In genomic region chr3:12585181-12585580, GRCh38 we compare ENCODE assay signal across 22 cellular contexts. TPM values are rescaled to one million over a fixed set of nuclear protein-coding genes. Genes with fewer than 3 reads are reported as not detected.
A peak's percentile ranks its signal among the peaks of the same experiment; 100 is the strongest.
DNase-seq lines count a peak whose midpoint lies in the region; ATAC-seq, FAIRE-seq and TF ChIP-seq lines count a peak whose summit lies in the region.
"Had no signal": no experiment of that assay in that cellular context is flagged by ENCODE, and none has a peak within 500 bp of the region (broad histone marks: within the 10 kb centered on the region; RNA-seq: fewer than 3 reads in every experiment).

No MANE protein-coding gene starts in this region.

- no peaks in the 10 kb centered on the region for H3K9me3 Mint-ChIP-seq in WTC11
- H3K9me3 Mint-ChIP-seq in glutamatergic neuron (ENCODE audit: unreplicated experiment) = peaks cover 10% of the 10 kb centered on the region
- H3K9me3 Mint-ChIP-seq in stimulated activated effector memory CD8-positive, alpha-beta T cell treated with anti-CD3 and anti-CD28 coated beads, Interleukin-12 subunit alpha, Interleukin-12 subunit beta, amount 100 ng/mL, for 72 hours = no peaks in the 10 kb centered on the region
- H3K9me3 Mint-ChIP-seq: activated CD4-positive, alpha-beta T cell treated with anti-CD3 and anti-CD28 coated beads, Interleukin-2, amount 10 ng/mL, durations not matched to agents 24 days and 14 days had no signal

- intact Hi-C loops in esophagus squamous epithelium (cut with DNase I) = no loop called here

- no peak overlapping the region for H3K4me3 ChIP-seq in esophagus squamous epithelium
- H3K4me3 ChIP-seq: colonic mucosa, suprapubic skin had no signal

- POLR2A ChIA-PET in WTC11 (lab: Charles Lee) = no interaction called here

- peaks cover 23 to 100% (median 57%) of the 10 kb centered on the region in 3 donors for H3K36me3 ChIP-seq in esophagus squamous epithelium

- H3K4me3 Mint-ChIP-seq in WTC11 (no peak overlapping the region), glutamatergic neuron (ENCODE audit: unreplicated experiment) (no peak overlapping the region)
- H3K4me3 Mint-ChIP-seq in stimulated activated effector memory CD8-positive, alpha-beta T cell treated with anti-CD3 and anti-CD28 coated beads, Interleukin-12 subunit alpha, Interleukin-12 subunit beta, amount 100 ng/mL, for 72 hours = no peak overlapping the region
- H3K4me3 Mint-ChIP-seq: activated CD4-positive, alpha-beta T cell treated with anti-CD3 and anti-CD28 coated beads, Interleukin-2, amount 10 ng/mL, durations not matched to agents 24 days and 14 days had no signal

- TF ChIP-seq POLR2A in GM12891 (IDR thresholded peaks at IDR 0.05; ENCODE audit: low read depth, low read length) (0 out of 2 replicates have a peak, but pooled peaks have one; percentile 1), esophagus squamous epithelium (IDR thresholded peaks at IDR 0.05) (no peak)

- FAIRE-seq in GM12891 (lab: Jason Lieb, UNC) = no peak
- FAIRE-seq: kidney had no signal

- no peak overlapping the region for H3K27ac ChIP-seq in esophagus squamous epithelium
- H3K27ac ChIP-seq: colonic mucosa, RWPE1, suprapubic skin had no signal

- TF ChIP-seq CTCF in WTC11 (IDR thresholded peaks at IDR 0.05) = no peak
- TF ChIP-seq CTCF in glutamatergic neuron (IDR thresholded peaks at IDR 0.05; ENCODE audit: partially characterized antibody, unreplicated experiment) = no peak
- TF ChIP-seq CTCF in esophagus squamous epithelium (IDR thresholded peaks at IDR 0.05) = no peak

- H3K27me3 Mint-ChIP-seq in WTC11 (ENCODE audit: low read depth) (no peaks in the 10 kb centered on the region), glutamatergic neuron (ENCODE audit: unreplicated experiment) (peaks cover 11% of the 10 kb centered on the region)
- H3K27me3 Mint-ChIP-seq: activated CD4-positive, alpha-beta T cell treated with anti-CD3 and anti-CD28 coated beads, Interleukin-2, amount 10 ng/mL, durations not matched to agents 24 days and 14 days had no signal

- peaks cover 54% of the 10 kb centered on the region for H3K36me3 Mint-ChIP-seq in WTC11
- H3K36me3 Mint-ChIP-seq in glutamatergic neuron (ENCODE audit: unreplicated experiment) = peaks cover 5% of the 10 kb centered on the region
- H3K36me3 Mint-ChIP-seq in stimulated activated effector memory CD8-positive, alpha-beta T cell treated with anti-CD3 and anti-CD28 coated beads, Interleukin-12 subunit alpha, Interleukin-12 subunit beta, amount 100 ng/mL, for 72 hours = peaks cover 99% of the 10 kb centered on the region

- H3K9me3 ChIP-seq in esophagus squamous epithelium = no peaks in the 10 kb centered on the region
- H3K9me3 ChIP-seq: colonic mucosa, suprapubic skin had no signal

- H3K27ac Mint-ChIP-seq in WTC11 = 0 out of 2 replicates have a peak overlapping the region, but pooled peaks have one; percentile 41
- peak overlapping the region; percentile 46 for H3K27ac Mint-ChIP-seq in glutamatergic neuron (ENCODE audit: unreplicated experiment)
- H3K27ac Mint-ChIP-seq in stimulated activated effector memory CD8-positive, alpha-beta T cell treated with anti-CD3 and anti-CD28 coated beads, Interleukin-12 subunit alpha, Interleukin-12 subunit beta, amount 100 ng/mL, for 72 hours = peak overlapping the region; percentile 79
- H3K27ac Mint-ChIP-seq: activated CD4-positive, alpha-beta T cell treated with anti-CD3 and anti-CD28 coated beads, Interleukin-2, amount 10 ng/mL, durations not matched to agents 24 days and 14 days had no signal

- H3K4me1 Mint-ChIP-seq in WTC11 (0 out of 2 replicates have a peak, but pooled peaks cover 3% of the 10 kb centered on the region), glutamatergic neuron (ENCODE audit: low read depth, unreplicated experiment) (peaks cover 12% of the 10 kb centered on the region)
- H3K4me1 Mint-ChIP-seq in stimulated activated effector memory CD8-positive, alpha-beta T cell treated with anti-CD3 and anti-CD28 coated beads, Interleukin-12 subunit alpha, Interleukin-12 subunit beta, amount 100 ng/mL, for 72 hours = peaks cover 4% of the 10 kb centered on the region
- H3K4me1 Mint-ChIP-seq: activated CD4-positive, alpha-beta T cell treated with anti-CD3 and anti-CD28 coated beads, Interleukin-2, amount 10 ng/mL, durations not matched to agents 24 days and 14 days had no signal

- no peaks in the 10 kb centered on the region for H3K27me3 ChIP-seq in esophagus squamous epithelium
- H3K27me3 ChIP-seq: colonic mucosa, suprapubic skin had no signal

- no peak for DNase-seq in GM12891 (ENCODE audit: insufficient read length, low spot score)
- no peak for DNase-seq in WTC11 (ENCODE audit: low spot score)
- DNase-seq in glutamatergic neuron = no peak
- DNase-seq in stimulated activated effector memory CD8-positive, alpha-beta T cell treated with anti-CD3 and anti-CD28 coated beads, Interleukin-12 subunit alpha, Interleukin-12 subunit beta, amount 100 ng/mL, for 72 hours (ENCODE audit: low spot score in 2 of 2) = no peak
- DNase-seq in HuH-7 (ENCODE audit: low spot score) = no peak
- no peak for DNase-seq in esophagus squamous epithelium (lab: John Stamatoyannopoulos, UW)
- no peak for DNase-seq in OCI-M2 (lab: John Stamatoyannopoulos, UW; ENCODE audit: unreplicated experiment)
- DNase-seq: activated CD4-positive, alpha-beta T cell treated with anti-CD3 and anti-CD28 coated beads, Interleukin-2, amount 10 ng/mL, durations not matched to agents 24 days and 14 days; activated CD8-positive, alpha-beta memory T cell treated with anti-CD3 and anti-CD28 coated beads, Interleukin-2, amount 50 U/mL, for 48 hours; aorta; colonic mucosa; kidney; mammary epithelial cell; NCI-H1048; NCI-H2081 treated with DMSO at 0.1 percent for 48 hours; NCI-H510A; NK-92 treated with Interleukin-12 subunit alpha and Interleukin-12 subunit beta, amount 100 ng/mL, for 24 hours; stimulated activated CD4-positive, alpha-beta T cell treated with anti-CD3 and anti-CD28 coated beads, Interleukin-4, amount 100 ng/mL, for 24 hours had no signal

- ATAC-seq in WTC11 = no peak
- no peak for ATAC-seq in stimulated activated effector memory CD8-positive, alpha-beta T cell treated with anti-CD3 and anti-CD28 coated beads, Interleukin-12 subunit alpha, Interleukin-12 subunit beta, amount 100 ng/mL, for 72 hours

- CTCF ChIA-PET in WTC11 (lab: Charles Lee) = no interaction called here

- no peaks in the 10 kb centered on the region for H3K4me1 ChIP-seq in esophagus squamous epithelium
- H3K4me1 ChIP-seq: colonic mucosa had no signal

- 82 to 86% methylated on average over 2 to 3 of the region's 3 CpGs for WGBS in esophagus squamous epithelium, 2 donors

TF ChIP-seq in GM12891, 5 proteins besides CTCF, POLR2A, EP300 and RAD21:
- no peak for TF ChIP-seq SPI1 (IDR thresholded peaks at IDR 0.05; ENCODE audit: low read depth, low read length)
- TF ChIP-seq PAX5 (IDR thresholded peaks at IDR 0.05; ENCODE audit: insufficient read depth, low read length, severe bottlenecking) = no peak
- TF ChIP-seq POU2F2 (IDR thresholded peaks at IDR 0.05; ENCODE audit: low read depth, low read length) = no peak
- TF ChIP-seq POLR2AphosphoS5 (IDR thresholded peaks at IDR 0.05; ENCODE audit: low read depth, low read length) = no peak
- TF ChIP-seq TAF1 (IDR thresholded peaks at IDR 0.05; ENCODE audit: low read depth, low read length) = no peak

TF ChIP-seq in WTC11, 78 proteins besides CTCF, POLR2A, EP300 and RAD21 (continues in another document):
- TF ChIP-seq ZNF425 (CRISPR knock-in tag; conservative IDR thresholded peaks at IDR 0.05) = no peak
- TF ChIP-seq NR1H2 (CRISPR knock-in tag; IDR thresholded peaks at IDR 0.05) = no peak
- TF ChIP-seq ATF3 (CRISPR knock-in tag; conservative IDR thresholded peaks at IDR 0.05) = no peak
- TF ChIP-seq ZNF138 (CRISPR knock-in tag; conservative IDR thresholded peaks at IDR 0.05) = no peak
- TF ChIP-seq E2F4 (CRISPR knock-in tag; IDR thresholded peaks at IDR 0.05; ENCODE audit: borderline replicate concordance, low read depth) = no peak
- TF ChIP-seq EMX1 (CRISPR knock-in tag; IDR thresholded peaks at IDR 0.05) = no peak

RNA-seq across cellular contexts. Expression of gene MKRN2, which starts 28.3 kb away (rescaled TPM):
- polyA plus RNA-seq in GM12891 (2012; ENCODE audit: low read depth, missing spikeins) = 23.4 TPM
- total RNA-seq in WTC11 (2021) (18.2 to 20.6 TPM (median 19.6 TPM) in 3 replicates), glutamatergic neuron (ENCODE audit: unreplicated experiment) (25.8 TPM), esophagus squamous epithelium (10 to 100 TPM; 14.6 to 28.4 (median 19.4) TPM)

RNA-seq across cellular contexts. Expression of gene MKRN2OS, which starts 39.9 kb away (rescaled TPM):
- 0.27 TPM for polyA plus RNA-seq in GM12891 (2012; ENCODE audit: low read depth, missing spikeins)
- 0.48 to 0.87 TPM in 2 of 3 replicates, not detected in the other for total RNA-seq in WTC11 (2021)
- total RNA-seq in glutamatergic neuron (ENCODE audit: unreplicated experiment) = not detected
- total RNA-seq in esophagus squamous epithelium = 1 to 10 TPM in 3 of 4 donors, under 1 TPM in 1; 0.97 to 7.6 (median 2.5) TPM
- total RNA-seq: activated CD4-positive, alpha-beta T cell treated with anti-CD3 and anti-CD28 coated beads, Interleukin-2, amount 10 ng/mL, durations not matched to agents 24 days and 14 days; aorta; endothelial cell of umbilical vein; fibroblast of villous mesenchyme had no signal
- polyA plus RNA-seq: endothelial cell of umbilical vein had no signal
